8 cellular contexts compared by ENCODE assay signal in the genomic region with DNA sequence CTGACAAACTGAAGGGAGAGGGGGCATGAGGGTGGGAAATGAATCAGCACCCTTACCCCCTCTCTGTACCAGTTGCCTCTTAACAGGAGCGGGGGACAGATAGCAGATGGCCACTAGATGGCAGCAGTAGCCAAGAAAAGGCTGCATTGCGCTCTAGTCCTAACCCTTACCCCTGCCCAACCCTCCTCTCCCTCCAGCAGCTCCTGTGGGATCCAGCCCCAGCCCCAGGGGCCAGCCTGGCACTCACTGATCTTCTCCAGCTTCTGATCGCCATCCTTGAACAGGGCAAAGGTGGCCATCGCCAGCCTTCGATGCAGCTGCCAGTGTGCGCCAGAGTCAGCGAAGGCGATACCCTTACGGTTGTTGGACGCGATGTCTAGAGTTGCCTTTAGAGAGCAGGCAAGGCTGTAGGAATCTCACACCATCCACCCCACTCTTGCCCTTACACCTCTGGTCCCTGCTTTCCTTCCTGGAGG. TPM values are rescaled to one million over a fixed set of nuclear protein-coding genes. Genes with fewer than 3 reads are reported as not detected.
A peak's percentile ranks its signal among the peaks of the same experiment; 100 is the strongest.
DNase-seq lines count a peak whose midpoint lies in the region; ATAC-seq and TF ChIP-seq lines count a peak whose summit lies in the region.

No MANE protein-coding gene starts in this region.

- ATAC-seq in HG03342 (IDR thresholded peaks at IDR 0.05; ENCODE audit: unreplicated experiment) (peak; percentile 71), HG03175 (IDR thresholded peaks at IDR 0.05; ENCODE audit: unreplicated experiment) (no peak)

- intact Hi-C loops in lower leg skin (cut with DNase I; ENCODE audit: low total_unique reads), result loop anchor here (10.0 kb wide), 1 partner anchor 70 kb away; no protein-coding TSS in a partner anchor

- peak in 1 of 3 donors; percentile 72 for TF ChIP-seq CTCF in lower leg skin (IDR thresholded peaks at IDR 0.05)

- DNase-seq in DMS53 treated with DMSO at 0.1 percent for 48 hours (lab: John Stamatoyannopoulos, UW; ENCODE audit: unreplicated experiment), result peak; percentile 63
- DNase-seq in NCI-H748 (lab: John Stamatoyannopoulos, UW; ENCODE audit: unreplicated experiment), result peak; percentile 68
- peak; percentile 55 to 75 for DNase-seq in activated CD4-positive, alpha-beta T cell treated with anti-CD3 and anti-CD28 coated beads, Interleukin-2, amount 50 U/mL, for 24 hours (ENCODE audit: low read depth in 1 of 2, low spot score in 1 of 2)
- peak; percentile 89 for DNase-seq in dermis blood vessel endothelial cell
- peak; percentile 69 to 94 for DNase-seq in lower leg skin (ENCODE audit: low spot score in 2 of 2)
- DNase-seq in stimulated activated CD8-positive, alpha-beta memory T cell treated with anti-CD3 and anti-CD28 coated beads, Interleukin-12 subunit alpha, Interleukin-12 subunit beta, amount 100 ng/mL, for 24 hours (ENCODE audit: extremely low read depth), result peak; percentile 28

- no peak overlapping the region for H3K4me3 ChIP-seq in lower leg skin (ENCODE audit: low read depth, poor library complexity, severe bottlenecking)

- WGBS in lower leg skin, 2 donors, result 64 to 66% methylated on average over 11 of the region's 11 CpGs

- TF ChIP-seq POLR2A in lower leg skin (IDR thresholded peaks at IDR 0.05), result no peak

RNA-seq across cellular contexts. Expression of a gene that starts 2.2 kb away (rescaled TPM):
- total RNA-seq in dermis blood vessel endothelial cell, result not detected in 2 replicates
- under 1 TPM in 1 of 4 donors, not detected in 3; 0.26 TPM for total RNA-seq in lower leg skin

RNA-seq across cellular contexts. Expression of a gene that starts 19.0 kb away (rescaled TPM):
- total RNA-seq in dermis blood vessel endothelial cell, result 39.0 and 42.9 TPM in 2 replicates
- 10 to 100 TPM; 11.7 to 34.5 (median 24.9) TPM for total RNA-seq in lower leg skin

RNA-seq across cellular contexts. Expression of a gene that starts 34.2 kb away (rescaled TPM):
- total RNA-seq in dermis blood vessel endothelial cell, result 1.2 and 2.0 TPM in 2 replicates
- total RNA-seq in lower leg skin, result 1 to 10 TPM; 1.8 to 5.1 (median 3.9) TPM

Comparison
In these comparisons a context has a peak if more than half of its experiments do, and no peak if none do; other contexts are left out.
1. DNase-seq: peak in every context shown above with its lines; median percentile 89 in dermis blood vessel endothelial cell; 82 in lower leg skin; 68 in NCI-H748; 65 in activated CD4-positive, alpha-beta T cell treated with anti-CD3 and anti-CD28 coated beads, Interleukin-2, amount 50 U/mL, for 24 hours; 63 in DMS53 treated with DMSO at 0.1 percent for 48 hours; 28 in stimulated activated CD8-positive, alpha-beta memory T cell treated with anti-CD3 and anti-CD28 coated beads, Interleukin-12 subunit alpha, Interleukin-12 subunit beta, amount 100 ng/mL, for 24 hours.